In the genomic region with DNA sequence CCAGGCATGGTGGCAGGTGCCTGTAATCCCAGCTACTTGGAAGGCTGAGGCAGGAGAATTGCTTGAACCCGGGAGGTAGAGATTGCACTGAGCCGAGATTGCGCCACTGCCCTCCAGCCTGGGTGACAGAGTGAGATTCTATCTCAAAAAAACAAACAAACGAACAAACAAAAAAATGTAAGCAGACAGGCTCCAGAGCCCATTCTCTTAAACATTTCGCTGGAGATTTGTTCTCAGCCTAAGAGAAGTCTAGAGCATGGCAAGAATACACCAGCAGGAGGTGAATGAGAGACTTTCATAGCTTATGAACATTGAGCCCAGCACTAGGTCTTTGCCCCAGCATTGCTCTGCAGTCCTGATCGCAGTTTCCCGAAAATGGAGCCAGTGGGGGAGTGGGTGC, we compare ENCODE assay signal across 22 cellular contexts.
DNase-seq lines count a peak whose midpoint lies in the region; ATAC-seq, FAIRE-seq and TF ChIP-seq lines count a peak whose summit lies in the region.
"Had no signal": no experiment of that assay in that cellular context is flagged by ENCODE, and none has a peak within 500 bp of the region (broad histone marks: within the 10 kb centered on the region; RNA-seq: fewer than 3 reads in every experiment).

No MANE protein-coding gene starts in this region.

- H3K27me3 Mint-ChIP-seq in activated CD4-positive, alpha-beta T cell treated with anti-CD3 and anti-CD28 coated beads, Interleukin-2, amount 10 ng/mL, durations not matched to agents 24 days and 14 days: peaks cover 19% of the 10 kb centered on the region
- H3K27me3 Mint-ChIP-seq: activated naive CD4-positive, alpha-beta T cell treated with anti-CD3 and anti-CD28 coated beads, Interleukin-2, amount 50 U/mL, for 24 hours; activated T-helper 17 cell treated with anti-CD3 and anti-CD28 coated beads, Interleukin-2, amount 50 U/mL, for 72 hours had no signal

- TF ChIP-seq EP300 in A549 (IDR thresholded peaks at IDR 0.05): no peak

- TF ChIP-seq RAD21 in A549 (conservative IDR thresholded peaks at IDR 0.05 in 1 of 2, IDR thresholded peaks at IDR 0.05 in 1 of 2): 0 out of 5 replicates have a peak, but pooled peaks of 1 of the 2 experiments have one; percentile 2

- peaks cover 26% of the 10 kb centered on the region for H3K9me3 Mint-ChIP-seq in activated CD4-positive, alpha-beta T cell treated with anti-CD3 and anti-CD28 coated beads, Interleukin-2, amount 10 ng/mL, durations not matched to agents 24 days and 14 days
- H3K9me3 Mint-ChIP-seq: activated naive CD4-positive, alpha-beta T cell treated with anti-CD3 and anti-CD28 coated beads, Interleukin-2, amount 50 U/mL, for 24 hours; activated T-helper 17 cell treated with anti-CD3 and anti-CD28 coated beads, Interleukin-2, amount 50 U/mL, for 72 hours had no signal

- H3K4me3 Mint-ChIP-seq in activated CD4-positive, alpha-beta T cell treated with anti-CD3 and anti-CD28 coated beads, Interleukin-2, amount 10 ng/mL, durations not matched to agents 24 days and 14 days: no peak overlapping the region
- H3K4me3 Mint-ChIP-seq: activated naive CD4-positive, alpha-beta T cell treated with anti-CD3 and anti-CD28 coated beads, Interleukin-2, amount 50 U/mL, for 24 hours; activated T-helper 17 cell treated with anti-CD3 and anti-CD28 coated beads, Interleukin-2, amount 50 U/mL, for 72 hours; B cell; WTC11 had no signal

- TF ChIP-seq CTCF in A549 (IDR thresholded peaks at IDR 0.05) (no peak), foreskin keratinocyte (conservative IDR thresholded peaks at IDR 0.05) (peak; percentile 11)

- peaks cover 2% of the 10 kb centered on the region for H3K36me3 Mint-ChIP-seq in activated CD4-positive, alpha-beta T cell treated with anti-CD3 and anti-CD28 coated beads, Interleukin-2, amount 10 ng/mL, durations not matched to agents 24 days and 14 days (ENCODE audit: low read depth)
- H3K36me3 Mint-ChIP-seq: activated naive CD4-positive, alpha-beta T cell treated with anti-CD3 and anti-CD28 coated beads, Interleukin-2, amount 50 U/mL, for 24 hours had no signal

- no peak overlapping the region for H3K27ac Mint-ChIP-seq in activated CD4-positive, alpha-beta T cell treated with anti-CD3 and anti-CD28 coated beads, Interleukin-2, amount 10 ng/mL, durations not matched to agents 24 days and 14 days
- H3K27ac Mint-ChIP-seq: activated T-helper 17 cell treated with anti-CD3 and anti-CD28 coated beads, Interleukin-2, amount 50 U/mL, for 72 hours; B cell; WTC11 had no signal

- TF ChIP-seq POLR2A in A549 (IDR thresholded peaks at IDR 0.05; ENCODE audit: low read length): no peak

- POLR2A ChIA-PET in A549 (lab: Yijun Ruan, JAX): no interaction called here

- no peak overlapping the region for H3K9ac ChIP-seq in adipocyte (ENCODE audit: low read length)

- H3K9me3 ChIP-seq in A549 (peaks cover 18% of the 10 kb centered on the region), KOPT-K1 (ENCODE audit: insufficient read depth, low read length, poor library complexity, severe bottlenecking) (peaks cover 41% of the 10 kb centered on the region), adipocyte (ENCODE audit: control insufficient read depth, low read length) (peaks cover under 1% of the 10 kb centered on the region)

- CTCF ChIA-PET in A549 (lab: Yijun Ruan, JAX): interaction anchor here (1.5 to 3.9 kb wide), 3 partner anchors 40 to 329 kb away, joined by 3 to 15 read pairs (median 9); partner anchors contain the start of gene TLE3

- H3K27ac ChIP-seq in A549 (peak overlapping the region; percentile 10 to 36; a peak in 5 of 6 replicates), KOPT-K1 (ENCODE audit: low read depth, low read length, poor library complexity, severe bottlenecking) (peak overlapping the region; percentile 100), foreskin keratinocyte (no peak overlapping the region)
- H3K27ac ChIP-seq: heart left ventricle, upper lobe of left lung had no signal

- H3K27me3 ChIP-seq in adipocyte (replicated peaks; ENCODE audit: control insufficient read depth, insufficient read depth, low read length) (peaks cover 34% of the 10 kb centered on the region), foreskin keratinocyte (peaks cover 31% of the 10 kb centered on the region)
- H3K27me3 ChIP-seq: upper lobe of left lung had no signal

- no peak overlapping the region for H3K4me3 ChIP-seq in A549
- no peak overlapping the region for H3K4me3 ChIP-seq in adipocyte (ENCODE audit: low read length)
- H3K4me3 ChIP-seq: heart left ventricle, upper lobe of left lung had no signal

- peak in 1 of 2 experiments; percentile 19 for DNase-seq in A549 (ENCODE audit: low read depth in 1 of 2, low spot score in 1 of 2)
- DNase-seq in adipocyte (ENCODE audit: low read depth): peak; percentile 7
- no peak for DNase-seq in foreskin keratinocyte
- no peak for DNase-seq in activated CD4-positive, alpha-beta T cell treated with anti-CD3 and anti-CD28 coated beads, Interleukin-2, amount 10 ng/mL, durations not matched to agents 24 days and 14 days
- DNase-seq in NCI-H2107 (lab: John Stamatoyannopoulos, UW): no peak
- DNase-seq in NOMO-1 (lab: John Stamatoyannopoulos, UW; ENCODE audit: unreplicated experiment in 2 of 2): no peak
- DNase-seq: aorta; central memory CD4-positive, alpha-beta T cell; DMS79; heart left ventricle; mesenchymal stem cell; NCI-H1436 treated with DMSO at 0.1 percent for 48 hours; NCI-H510A; nucleus accumbens; T-helper 9 cell; upper lobe of left lung had no signal

- ATAC-seq in A549: peak in 1 of 2 experiments; percentile 48; a peak in 3 of 6 replicates
- no peak for ATAC-seq in foreskin keratinocyte
- no peak for ATAC-seq in GM18868 (IDR thresholded peaks at IDR 0.05; ENCODE audit: unreplicated experiment)
- ATAC-seq: activated T-helper 17 cell treated with anti-CD3 and anti-CD28 coated beads, Interleukin-2, amount 50 U/mL, for 72 hours; heart left ventricle; WTC11 had no signal

- H3K36me3 ChIP-seq in KOPT-K1 (ENCODE audit: insufficient read depth, low read length) (no peaks in the 10 kb centered on the region), adipocyte (ENCODE audit: control insufficient read depth, insufficient read depth, low read length, severe bottlenecking) (no peaks in the 10 kb centered on the region)
- H3K36me3 ChIP-seq: heart left ventricle, upper lobe of left lung had no signal

- 56% methylated on average over 7 of the region's 7 CpGs for WGBS in A549 (ENCODE audit: missing lambda C conversion rate)

- FAIRE-seq in A549 (lab: Jason Lieb, UNC): no peak

- intact Hi-C loops in activated CD4-positive, alpha-beta T cell treated with anti-CD3 and anti-CD28 coated beads, Interleukin-2, amount 10 ng/mL, durations not matched to agents 24 days and 14 days (cut with micrococcal nuclease): no loop called here

- H3K4me1 Mint-ChIP-seq in activated CD4-positive, alpha-beta T cell treated with anti-CD3 and anti-CD28 coated beads, Interleukin-2, amount 10 ng/mL, durations not matched to agents 24 days and 14 days: peaks cover 22% of the 10 kb centered on the region

- peak overlapping the region; percentile 37 for H3K4me2 ChIP-seq in A549

- H3K4me1 ChIP-seq in A549 (peaks cover 33% of the 10 kb centered on the region), adipocyte (ENCODE audit: control insufficient read depth, insufficient read depth, low read length) (peaks cover 12% of the 10 kb centered on the region), foreskin keratinocyte (peaks cover 27% of the 10 kb centered on the region)
- H3K4me1 ChIP-seq: heart left ventricle, upper lobe of left lung had no signal

TF ChIP-seq in A549, 52 proteins besides CTCF, POLR2A, EP300 and RAD21:
- TF ChIP-seq BCL3 (IDR thresholded peaks at IDR 0.05) (no peak), CEBPB (IDR thresholded peaks at IDR 0.05) (peak; percentile 49 to 59; a peak in 3 of 4 replicates)
TF ChIP-seq in A549: peak in this region for 1.
